Comparison of ENCODE assay signal across 1 cellular context in the genomic region with DNA sequence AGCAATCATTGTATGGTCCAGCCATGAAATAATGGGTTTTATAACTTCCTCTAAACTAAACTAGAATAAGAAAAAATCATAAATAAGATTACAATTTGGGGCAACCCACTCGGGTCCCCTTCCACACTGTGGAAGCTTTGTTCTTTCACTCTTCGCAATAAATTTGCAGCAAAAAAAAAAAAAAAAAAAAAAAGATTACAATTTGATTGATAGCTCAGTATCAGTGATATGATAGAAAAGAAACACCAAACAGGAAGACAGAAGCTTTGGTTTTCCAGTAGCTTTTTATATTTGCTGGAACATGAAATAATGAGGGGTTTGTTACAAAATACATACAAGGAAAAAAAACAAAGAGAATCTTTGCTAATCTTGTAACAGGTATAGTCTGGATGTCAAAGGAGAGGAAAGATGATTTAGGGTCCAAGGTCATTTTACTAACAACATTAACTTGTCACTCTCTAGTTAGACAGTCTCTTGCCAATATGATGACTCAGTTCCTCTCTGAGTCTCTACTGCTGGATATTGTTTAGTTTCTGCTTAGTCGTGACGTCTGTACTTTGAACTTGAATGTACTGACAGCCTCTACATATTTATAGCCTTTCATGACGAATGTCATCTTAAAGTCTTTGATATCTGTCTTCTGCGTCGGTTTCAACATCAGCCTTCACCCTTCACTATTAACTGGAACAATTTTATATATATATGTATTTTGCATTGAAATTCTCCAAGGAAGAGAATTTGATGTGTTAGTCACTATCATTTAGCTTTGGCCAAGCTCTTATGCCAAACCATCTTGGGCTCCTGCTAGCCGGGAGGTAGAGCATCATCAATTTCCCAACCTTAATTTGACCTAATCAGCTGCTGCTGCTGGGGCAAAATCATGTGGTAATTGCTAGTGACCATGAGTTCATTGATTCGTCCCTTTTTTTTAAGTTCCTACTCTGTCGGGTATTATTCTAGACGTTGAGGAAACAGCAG.
TF ChIP-seq lines count a peak whose summit lies in the region.

No MANE protein-coding gene starts in this region.

TF ChIP-seq in HepG2, 621 proteins besides CTCF, POLR2A, EP300 and RAD21 (continued from another document and continues in another):
- TF ChIP-seq ZNF235 (CRISPR knock-in tag; IDR thresholded peaks at IDR 0.05; ENCODE audit: borderline replicate concordance) (no peak), PTBP1 (IDR thresholded peaks at IDR 0.05; ENCODE audit: low read depth, low read length, poor library complexity, severe bottlenecking) (no peak), GTF3A (CRISPR knock-in tag; conservative IDR thresholded peaks at IDR 0.05) (no peak), FOXJ3 (CRISPR knock-in tag; IDR thresholded peaks at IDR 0.05; ENCODE audit: borderline replicate concordance) (peak; percentile 37; the same call in 1 of the 2 replicates), KLF11 (CRISPR knock-in tag; IDR thresholded peaks at IDR 0.05) (no peak), ZNF343 (CRISPR knock-in tag; IDR thresholded peaks at IDR 0.05) (no peak), GATAD1 (CRISPR knock-in tag; IDR thresholded peaks at IDR 0.05) (0 out of 2 replicates have a peak, but pooled peaks have one; percentile 47), SRSF4 (IDR thresholded peaks at IDR 0.05; ENCODE audit: low read depth, low read length, poor library complexity, severe bottlenecking) (no peak), ZNF3 (CRISPR knock-in tag; IDR thresholded peaks at IDR 0.05) (no peak), SP1 (IDR thresholded peaks at IDR 0.05) (no peak), SP1 (CRISPR knock-in tag; IDR thresholded peaks at IDR 0.05) (no peak), TBL1XR1 (IDR thresholded peaks at IDR 0.05; ENCODE audit: borderline replicate concordance, low read length, partially characterized antibody) (peak; percentile 75), MEIS1 (CRISPR knock-in tag; IDR thresholded peaks at IDR 0.05; ENCODE audit: borderline replicate concordance) (peak; percentile 92), FOXA3 (CRISPR knock-in tag; IDR thresholded peaks at IDR 0.05) (peak; percentile 87), ZBTB38 (CRISPR knock-in tag; IDR thresholded peaks at IDR 0.05) (no peak), TSC22D2 (CRISPR knock-in tag; IDR thresholded peaks at IDR 0.05; ENCODE audit: borderline replicate concordance) (no peak), ERF (CRISPR knock-in tag; IDR thresholded peaks at IDR 0.05) (peak; percentile 70; the same call in 1 of the 2 replicates), PHF5A (CRISPR knock-in tag; IDR thresholded peaks at IDR 0.05; ENCODE audit: low read depth, unreplicated experiment) (peak; percentile 38), HMG20A (CRISPR knock-in tag; IDR thresholded peaks at IDR 0.05; ENCODE audit: borderline replicate concordance) (peak; percentile 95; the same call in 1 of the 2 replicates)
- TF ChIP-seq, protein P1, sequence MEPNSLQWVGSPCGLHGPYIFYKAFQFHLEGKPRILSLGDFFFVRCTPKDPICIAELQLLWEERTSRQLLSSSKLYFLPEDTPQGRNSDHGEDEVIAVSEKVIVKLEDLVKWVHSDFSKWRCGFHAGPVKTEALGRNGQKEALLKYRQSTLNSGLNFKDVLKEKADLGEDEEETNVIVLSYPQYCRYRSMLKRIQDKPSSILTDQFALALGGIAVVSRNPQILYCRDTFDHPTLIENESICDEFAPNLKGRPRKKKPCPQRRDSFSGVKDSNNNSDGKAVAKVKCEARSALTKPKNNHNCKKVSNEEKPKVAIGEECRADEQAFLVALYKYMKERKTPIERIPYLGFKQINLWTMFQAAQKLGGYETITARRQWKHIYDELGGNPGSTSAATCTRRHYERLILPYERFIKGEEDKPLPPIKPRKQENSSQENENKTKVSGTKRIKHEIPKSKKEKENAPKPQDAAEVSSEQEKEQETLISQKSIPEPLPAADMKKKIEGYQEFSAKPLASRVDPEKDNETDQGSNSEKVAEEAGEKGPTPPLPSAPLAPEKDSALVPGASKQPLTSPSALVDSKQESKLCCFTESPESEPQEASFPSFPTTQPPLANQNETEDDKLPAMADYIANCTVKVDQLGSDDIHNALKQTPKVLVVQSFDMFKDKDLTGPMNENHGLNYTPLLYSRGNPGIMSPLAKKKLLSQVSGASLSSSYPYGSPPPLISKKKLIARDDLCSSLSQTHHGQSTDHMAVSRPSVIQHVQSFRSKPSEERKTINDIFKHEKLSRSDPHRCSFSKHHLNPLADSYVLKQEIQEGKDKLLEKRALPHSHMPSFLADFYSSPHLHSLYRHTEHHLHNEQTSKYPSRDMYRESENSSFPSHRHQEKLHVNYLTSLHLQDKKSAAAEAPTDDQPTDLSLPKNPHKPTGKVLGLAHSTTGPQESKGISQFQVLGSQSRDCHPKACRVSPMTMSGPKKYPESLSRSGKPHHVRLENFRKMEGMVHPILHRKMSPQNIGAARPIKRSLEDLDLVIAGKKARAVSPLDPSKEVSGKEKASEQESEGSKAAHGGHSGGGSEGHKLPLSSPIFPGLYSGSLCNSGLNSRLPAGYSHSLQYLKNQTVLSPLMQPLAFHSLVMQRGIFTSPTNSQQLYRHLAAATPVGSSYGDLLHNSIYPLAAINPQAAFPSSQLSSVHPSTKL (CRISPR knock-in tag; IDR thresholded peaks at IDR 0.05): peak; percentile 99
- TF ChIP-seq, protein P2, sequence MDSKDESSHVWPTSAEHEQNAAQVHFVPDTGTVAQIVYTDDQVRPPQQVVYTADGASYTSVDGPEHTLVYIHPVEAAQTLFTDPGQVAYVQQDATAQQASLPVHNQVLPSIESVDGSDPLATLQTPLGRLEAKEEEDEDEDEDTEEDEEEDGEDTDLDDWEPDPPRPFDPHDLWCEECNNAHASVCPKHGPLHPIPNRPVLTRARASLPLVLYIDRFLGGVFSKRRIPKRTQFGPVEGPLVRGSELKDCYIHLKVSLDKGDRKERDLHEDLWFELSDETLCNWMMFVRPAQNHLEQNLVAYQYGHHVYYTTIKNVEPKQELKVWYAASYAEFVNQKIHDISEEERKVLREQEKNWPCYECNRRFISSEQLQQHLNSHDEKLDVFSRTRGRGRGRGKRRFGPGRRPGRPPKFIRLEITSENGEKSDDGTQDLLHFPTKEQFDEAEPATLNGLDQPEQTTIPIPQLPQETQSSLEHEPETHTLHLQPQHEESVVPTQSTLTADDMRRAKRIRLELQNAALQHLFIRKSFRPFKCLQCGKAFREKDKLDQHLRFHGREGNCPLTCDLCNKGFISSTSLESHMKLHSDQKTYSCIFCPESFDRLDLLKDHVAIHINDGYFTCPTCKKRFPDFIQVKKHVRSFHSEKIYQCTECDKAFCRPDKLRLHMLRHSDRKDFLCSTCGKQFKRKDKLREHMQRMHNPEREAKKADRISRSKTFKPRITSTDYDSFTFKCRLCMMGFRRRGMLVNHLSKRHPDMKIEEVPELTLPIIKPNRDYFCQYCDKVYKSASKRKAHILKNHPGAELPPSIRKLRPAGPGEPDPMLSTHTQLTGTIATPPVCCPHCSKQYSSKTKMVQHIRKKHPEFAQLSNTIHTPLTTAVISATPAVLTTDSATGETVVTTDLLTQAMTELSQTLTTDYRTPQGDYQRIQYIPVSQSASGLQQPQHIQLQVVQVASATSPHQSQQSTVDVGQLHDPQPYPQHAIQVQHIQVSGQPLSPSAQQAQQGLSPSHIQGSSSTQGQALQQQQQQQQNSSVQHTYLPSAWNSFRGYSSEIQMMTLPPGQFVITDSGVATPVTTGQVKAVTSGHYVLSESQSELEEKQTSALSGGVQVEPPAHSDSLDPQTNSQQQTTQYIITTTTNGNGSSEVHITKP (CRISPR knock-in tag; IDR thresholded peaks at IDR 0.05; ENCODE audit: low read depth): no peak
- TF ChIP-seq, protein P3, sequence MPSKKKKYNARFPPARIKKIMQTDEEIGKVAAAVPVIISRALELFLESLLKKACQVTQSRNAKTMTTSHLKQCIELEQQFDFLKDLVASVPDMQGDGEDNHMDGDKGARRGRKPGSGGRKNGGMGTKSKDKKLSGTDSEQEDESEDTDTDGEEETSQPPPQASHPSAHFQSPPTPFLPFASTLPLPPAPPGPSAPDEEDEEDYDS (CRISPR knock-in tag; IDR thresholded peaks at IDR 0.05): 0 out of 2 replicates have a peak, but pooled peaks have one; percentile 11
- TF ChIP-seq, protein P4, sequence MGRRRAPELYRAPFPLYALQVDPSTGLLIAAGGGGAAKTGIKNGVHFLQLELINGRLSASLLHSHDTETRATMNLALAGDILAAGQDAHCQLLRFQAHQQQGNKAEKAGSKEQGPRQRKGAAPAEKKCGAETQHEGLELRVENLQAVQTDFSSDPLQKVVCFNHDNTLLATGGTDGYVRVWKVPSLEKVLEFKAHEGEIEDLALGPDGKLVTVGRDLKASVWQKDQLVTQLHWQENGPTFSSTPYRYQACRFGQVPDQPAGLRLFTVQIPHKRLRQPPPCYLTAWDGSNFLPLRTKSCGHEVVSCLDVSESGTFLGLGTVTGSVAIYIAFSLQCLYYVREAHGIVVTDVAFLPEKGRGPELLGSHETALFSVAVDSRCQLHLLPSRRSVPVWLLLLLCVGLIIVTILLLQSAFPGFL (CRISPR knock-in tag; IDR thresholded peaks at IDR 0.05): no peak
- TF ChIP-seq, protein P5, sequence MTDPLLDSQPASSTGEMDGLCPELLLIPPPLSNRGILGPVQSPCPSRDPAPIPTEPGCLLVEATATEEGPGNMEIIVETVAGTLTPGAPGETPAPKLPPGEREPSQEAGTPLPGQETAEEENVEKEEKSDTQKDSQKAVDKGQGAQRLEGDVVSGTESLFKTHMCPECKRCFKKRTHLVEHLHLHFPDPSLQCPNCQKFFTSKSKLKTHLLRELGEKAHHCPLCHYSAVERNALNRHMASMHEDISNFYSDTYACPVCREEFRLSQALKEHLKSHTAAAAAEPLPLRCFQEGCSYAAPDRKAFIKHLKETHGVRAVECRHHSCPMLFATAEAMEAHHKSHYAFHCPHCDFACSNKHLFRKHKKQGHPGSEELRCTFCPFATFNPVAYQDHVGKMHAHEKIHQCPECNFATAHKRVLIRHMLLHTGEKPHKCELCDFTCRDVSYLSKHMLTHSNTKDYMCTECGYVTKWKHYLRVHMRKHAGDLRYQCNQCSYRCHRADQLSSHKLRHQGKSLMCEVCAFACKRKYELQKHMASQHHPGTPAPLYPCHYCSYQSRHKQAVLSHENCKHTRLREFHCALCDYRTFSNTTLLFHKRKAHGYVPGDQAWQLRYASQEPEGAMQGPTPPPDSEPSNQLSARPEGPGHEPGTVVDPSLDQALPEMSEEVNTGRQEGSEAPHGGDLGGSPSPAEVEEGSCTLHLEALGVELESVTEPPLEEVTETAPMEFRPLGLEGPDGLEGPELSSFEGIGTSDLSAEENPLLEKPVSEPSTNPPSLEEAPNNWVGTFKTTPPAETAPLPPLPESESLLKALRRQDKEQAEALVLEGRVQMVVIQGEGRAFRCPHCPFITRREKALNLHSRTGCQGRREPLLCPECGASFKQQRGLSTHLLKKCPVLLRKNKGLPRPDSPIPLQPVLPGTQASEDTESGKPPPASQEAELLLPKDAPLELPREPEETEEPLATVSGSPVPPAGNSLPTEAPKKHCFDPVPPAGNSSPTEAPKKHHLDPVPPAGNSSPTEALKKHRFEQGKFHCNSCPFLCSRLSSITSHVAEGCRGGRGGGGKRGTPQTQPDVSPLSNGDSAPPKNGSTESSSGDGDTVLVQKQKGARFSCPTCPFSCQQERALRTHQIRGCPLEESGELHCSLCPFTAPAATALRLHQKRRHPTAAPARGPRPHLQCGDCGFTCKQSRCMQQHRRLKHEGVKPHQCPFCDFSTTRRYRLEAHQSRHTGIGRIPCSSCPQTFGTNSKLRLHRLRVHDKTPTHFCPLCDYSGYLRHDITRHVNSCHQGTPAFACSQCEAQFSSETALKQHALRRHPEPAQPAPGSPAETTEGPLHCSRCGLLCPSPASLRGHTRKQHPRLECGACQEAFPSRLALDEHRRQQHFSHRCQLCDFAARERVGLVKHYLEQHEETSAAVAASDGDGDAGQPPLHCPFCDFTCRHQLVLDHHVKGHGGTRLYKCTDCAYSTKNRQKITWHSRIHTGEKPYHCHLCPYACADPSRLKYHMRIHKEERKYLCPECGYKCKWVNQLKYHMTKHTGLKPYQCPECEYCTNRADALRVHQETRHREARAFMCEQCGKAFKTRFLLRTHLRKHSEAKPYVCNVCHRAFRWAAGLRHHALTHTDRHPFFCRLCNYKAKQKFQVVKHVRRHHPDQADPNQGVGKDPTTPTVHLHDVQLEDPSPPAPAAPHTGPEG (CRISPR knock-in tag; IDR thresholded peaks at IDR 0.05): no peak
- TF ChIP-seq, protein P6, sequence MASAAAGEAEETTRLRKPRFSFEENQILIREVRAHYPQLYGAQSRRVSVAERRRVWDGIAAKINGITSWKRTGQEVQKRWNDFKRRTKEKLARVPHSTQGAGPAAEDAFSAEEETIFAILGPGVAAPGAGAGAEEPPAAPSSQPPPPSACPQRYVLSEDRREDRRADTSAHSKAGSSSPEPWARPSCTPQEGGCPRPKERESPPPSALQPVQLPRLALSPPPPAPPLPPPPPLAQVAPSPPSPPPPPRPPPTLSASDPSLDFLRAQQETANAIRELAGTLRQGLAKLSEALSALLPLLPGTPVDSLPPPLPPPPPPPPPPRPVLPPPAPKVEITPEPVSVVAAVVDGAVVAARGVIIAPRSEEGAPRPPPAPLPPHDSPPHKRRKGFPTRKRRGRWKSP (CRISPR knock-in tag; IDR thresholded peaks at IDR 0.05): no peak; the same call in 1 of the 2 replicates
- TF ChIP-seq, protein P7, sequence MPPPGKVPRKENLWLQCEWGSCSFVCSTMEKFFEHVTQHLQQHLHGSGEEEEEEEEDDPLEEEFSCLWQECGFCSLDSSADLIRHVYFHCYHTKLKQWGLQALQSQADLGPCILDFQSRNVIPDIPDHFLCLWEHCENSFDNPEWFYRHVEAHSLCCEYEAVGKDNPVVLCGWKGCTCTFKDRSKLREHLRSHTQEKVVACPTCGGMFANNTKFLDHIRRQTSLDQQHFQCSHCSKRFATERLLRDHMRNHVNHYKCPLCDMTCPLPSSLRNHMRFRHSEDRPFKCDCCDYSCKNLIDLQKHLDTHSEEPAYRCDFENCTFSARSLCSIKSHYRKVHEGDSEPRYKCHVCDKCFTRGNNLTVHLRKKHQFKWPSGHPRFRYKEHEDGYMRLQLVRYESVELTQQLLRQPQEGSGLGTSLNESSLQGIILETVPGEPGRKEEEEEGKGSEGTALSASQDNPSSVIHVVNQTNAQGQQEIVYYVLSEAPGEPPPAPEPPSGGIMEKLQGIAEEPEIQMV (CRISPR knock-in tag; IDR thresholded peaks at IDR 0.05; ENCODE audit: low read depth): no peak
- TF ChIP-seq, protein P8, sequence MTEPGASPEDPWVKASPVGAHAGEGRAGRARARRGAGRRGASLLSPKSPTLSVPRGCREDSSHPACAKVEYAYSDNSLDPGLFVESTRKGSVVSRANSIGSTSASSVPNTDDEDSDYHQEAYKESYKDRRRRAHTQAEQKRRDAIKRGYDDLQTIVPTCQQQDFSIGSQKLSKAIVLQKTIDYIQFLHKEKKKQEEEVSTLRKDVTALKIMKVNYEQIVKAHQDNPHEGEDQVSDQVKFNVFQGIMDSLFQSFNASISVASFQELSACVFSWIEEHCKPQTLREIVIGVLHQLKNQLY (CRISPR knock-in tag; IDR thresholded peaks at IDR 0.05): 0 out of 2 replicates have a peak, but pooled peaks have one; percentile 58
